19 cellular contexts compared by ENCODE assay signal in the genomic region with DNA sequence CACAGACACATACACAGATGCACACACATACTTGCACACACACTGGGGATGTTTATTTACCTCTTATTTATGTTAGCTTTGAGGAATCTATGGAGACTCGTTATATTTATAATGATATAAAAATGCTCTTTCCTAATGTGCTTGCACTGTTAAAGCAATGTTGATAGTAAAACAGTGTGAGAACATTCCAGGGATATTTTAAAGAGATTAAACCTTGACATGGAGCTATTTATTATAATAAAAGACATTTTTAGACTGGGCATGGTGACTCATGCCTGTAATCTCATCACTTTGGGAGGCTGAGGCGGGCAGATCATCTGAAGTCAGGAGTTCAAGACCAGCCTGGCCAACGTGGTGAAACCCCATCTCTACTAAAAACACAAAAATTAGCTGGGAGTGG.
DNase-seq lines count a peak whose midpoint lies in the region; ATAC-seq and TF ChIP-seq lines count a peak whose summit lies in the region.
"Had no signal": no experiment of that assay in that cellular context is flagged by ENCODE, and none has a peak within 500 bp of the region (broad histone marks: within the 10 kb centered on the region; RNA-seq: fewer than 3 reads in every experiment).

No MANE protein-coding gene starts in this region.

- H3K9me3 ChIP-seq in SK-N-SH = no peaks in the 10 kb centered on the region
- no peaks in the 10 kb centered on the region for H3K9me3 ChIP-seq in lower lobe of right lung

- H3K36me3 ChIP-seq in SK-N-SH (replicated peaks in 1 of 2; ENCODE audit: control insufficient read depth in 1 of 2, insufficient read depth in 2 of 2, low read length in 1 of 2) = no peaks in the 10 kb centered on the region
- no peaks in the 10 kb centered on the region for H3K36me3 ChIP-seq in brain microvascular endothelial cell (replicated peaks)
- no peaks in the 10 kb centered on the region for H3K36me3 ChIP-seq in lower lobe of right lung

- POLR2A ChIA-PET in SK-N-SH (lab: Yijun Ruan, JAX) = no interaction called here

- H3K9me2 ChIP-seq in SK-N-SH = no peaks in the 10 kb centered on the region

- H3K9ac ChIP-seq in SK-N-SH = no peak overlapping the region

- H3K4me1 ChIP-seq in SK-N-SH (ENCODE audit: control insufficient read depth in 1 of 2, insufficient read depth in 2 of 2, low read depth in 1 of 2, low read length in 1 of 2) (no peaks in the 10 kb centered on the region; a peak in 1 of 4 replicates), lower lobe of right lung (no peaks in the 10 kb centered on the region)

- no peak for TF ChIP-seq RAD21 in SK-N-SH (IDR thresholded peaks at IDR 0.05; ENCODE audit: low read length)

- intact Hi-C loops in lower lobe of right lung (cut with DNase I) = no loop called here

- no peaks in the 10 kb centered on the region for H3K27me3 ChIP-seq in SK-N-SH (ENCODE audit: insufficient read depth)
- no peaks in the 10 kb centered on the region for H3K27me3 ChIP-seq in brain microvascular endothelial cell (replicated peaks)
- no peaks in the 10 kb centered on the region for H3K27me3 ChIP-seq in lower lobe of right lung (ENCODE audit: low read depth)

- H3K79me2 ChIP-seq in SK-N-SH (ENCODE audit: insufficient read depth) = no peaks in the 10 kb centered on the region

- CTCF ChIA-PET in SK-N-SH (lab: Yijun Ruan, JAX) = no interaction called here

- peak; percentile 49 for ATAC-seq in SK-N-SH treated with all-trans-retinoic acid at 6 μM for 48 hours
- no peak for ATAC-seq in lower lobe of right lung
- ATAC-seq in HG02938 (IDR thresholded peaks at IDR 0.05; ENCODE audit: unreplicated experiment) = no peak
- ATAC-seq in GM21619 (IDR thresholded peaks at IDR 0.05; ENCODE audit: unreplicated experiment) = no peak
- ATAC-seq: GM23338, HCT116 had no signal

- H3K27ac ChIP-seq in SK-N-SH (ENCODE audit: low read depth in 2 of 2, low read length in 1 of 2) (no peak overlapping the region), brain microvascular endothelial cell (no peak overlapping the region), lower lobe of right lung (no peak overlapping the region)
- H3K27ac ChIP-seq: 22Rv1 had no signal

- WGBS in SK-N-SH (ENCODE audit: low lambda C conversion rate) = 50% methylated on average over 3 of the region's 3 CpGs

- H3F3A ChIP-seq in SK-N-SH (replicated peaks; ENCODE audit: insufficient read depth) = no peaks in the 10 kb centered on the region

- H2AFZ ChIP-seq in SK-N-SH (ENCODE audit: low read depth) = no peak overlapping the region
- H2AFZ ChIP-seq: GM23338 had no signal

- no peak for TF ChIP-seq EP300 in SK-N-SH (IDR thresholded peaks at IDR 0.05; ENCODE audit: borderline replicate concordance in 1 of 2, low read depth in 1 of 2, low read length in 1 of 2)

- H3K4me2 ChIP-seq in SK-N-SH = no peak overlapping the region
- H3K4me2 ChIP-seq: GM23338 had no signal

- H4K20me1 ChIP-seq in SK-N-SH (ENCODE audit: insufficient read depth) = no peaks in the 10 kb centered on the region

- TF ChIP-seq CTCF in SK-N-SH (IDR thresholded peaks at IDR 0.05) (no peak), brain microvascular endothelial cell (IDR thresholded peaks at IDR 0.05; ENCODE audit: low read depth, low read length, missing control alignments) (no peak), lower lobe of right lung (IDR thresholded peaks at IDR 0.05) (no peak)

- DNase-seq in SK-N-SH (no peak), brain microvascular endothelial cell (peak; percentile 44), iris pigment epithelial cell (ENCODE audit: low read depth) (peak; percentile 24), lower lobe of right lung (no peak), SKM-1 treated with dmso at 0.1 percent for 144 hours (lab: John Stamatoyannopoulos, UW; ENCODE audit: unreplicated experiment) (no peak)
- DNase-seq: DMS 273 treated with DMSO at 0.1 percent for 48 hours, GF-D8, NCI-H1092 treated with DMSO at 0.1 percent for 48 hours, NCI-H2081, NCI-H510A, NCI-H748 treated with DMSO at 0.1 percent for 48 hours, OCI-M1, SHP77 had no signal

- in situ Hi-C loops in brain microvascular endothelial cell (cut with HindIII; ENCODE audit: low pct_ligation_motif_present, low sequenced_read_pairs) = no loop called here

- H3K4me3 ChIP-seq in SK-N-SH (ENCODE audit: low read depth in 2 of 2, low read length in 1 of 2) (no peak overlapping the region), brain microvascular endothelial cell (ENCODE audit: low read depth, low read length) (no peak overlapping the region), lower lobe of right lung (no peak overlapping the region)
- H3K4me3 ChIP-seq: GM23338 had no signal

TF ChIP-seq in SK-N-SH treated with all-trans-retinoic acid at 6 μM for 48 hours, 23 proteins besides CTCF, POLR2A, EP300 and RAD21 (continues in another document):
- peak; percentile 70; the same call in 1 of the 2 replicates for TF ChIP-seq ZC3H10 (CRISPR knock-in tag; IDR thresholded peaks at IDR 0.05)
- TF ChIP-seq GLIS3 (CRISPR knock-in tag; IDR thresholded peaks at IDR 0.05) = peak; percentile 80
- TF ChIP-seq, protein P1, sequence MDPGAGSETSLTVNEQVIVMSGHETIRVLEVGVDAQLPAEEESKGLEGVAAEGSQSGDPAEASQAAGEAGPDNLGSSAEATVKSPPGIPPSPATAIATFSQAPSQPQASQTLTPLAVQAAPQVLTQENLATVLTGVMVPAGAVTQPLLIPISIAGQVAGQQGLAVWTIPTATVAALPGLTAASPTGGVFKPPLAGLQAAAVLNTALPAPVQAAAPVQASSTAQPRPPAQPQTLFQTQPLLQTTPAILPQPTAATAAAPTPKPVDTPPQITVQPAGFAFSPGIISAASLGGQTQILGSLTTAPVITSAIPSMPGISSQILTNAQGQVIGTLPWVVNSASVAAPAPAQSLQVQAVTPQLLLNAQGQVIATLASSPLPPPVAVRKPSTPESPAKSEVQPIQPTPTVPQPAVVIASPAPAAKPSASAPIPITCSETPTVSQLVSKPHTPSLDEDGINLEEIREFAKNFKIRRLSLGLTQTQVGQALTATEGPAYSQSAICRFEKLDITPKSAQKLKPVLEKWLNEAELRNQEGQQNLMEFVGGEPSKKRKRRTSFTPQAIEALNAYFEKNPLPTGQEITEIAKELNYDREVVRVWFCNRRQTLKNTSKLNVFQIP (CRISPR knock-in tag; IDR thresholded peaks at IDR 0.05; ENCODE audit: borderline replicate concordance, low read depth) = no peak
- 0 out of 2 replicates have a peak, but pooled peaks have one; percentile 29 for TF ChIP-seq CSDC2 (CRISPR knock-in tag; IDR thresholded peaks at IDR 0.05)
- TF ChIP-seq, protein P2, sequence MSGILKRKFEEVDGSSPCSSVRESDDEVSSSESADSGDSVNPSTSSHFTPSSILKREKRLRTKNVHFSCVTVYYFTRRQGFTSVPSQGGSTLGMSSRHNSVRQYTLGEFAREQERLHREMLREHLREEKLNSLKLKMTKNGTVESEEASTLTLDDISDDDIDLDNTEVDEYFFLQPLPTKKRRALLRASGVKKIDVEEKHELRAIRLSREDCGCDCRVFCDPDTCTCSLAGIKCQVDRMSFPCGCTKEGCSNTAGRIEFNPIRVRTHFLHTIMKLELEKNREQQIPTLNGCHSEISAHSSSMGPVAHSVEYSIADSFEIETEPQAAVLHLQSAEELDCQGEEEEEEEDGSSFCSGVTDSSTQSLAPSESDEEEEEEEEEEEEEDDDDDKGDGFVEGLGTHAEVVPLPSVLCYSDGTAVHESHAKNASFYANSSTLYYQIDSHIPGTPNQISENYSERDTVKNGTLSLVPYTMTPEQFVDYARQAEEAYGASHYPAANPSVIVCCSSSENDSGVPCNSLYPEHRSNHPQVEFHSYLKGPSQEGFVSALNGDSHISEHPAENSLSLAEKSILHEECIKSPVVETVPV (CRISPR knock-in tag; IDR thresholded peaks at IDR 0.05) = peak; percentile 65; the same call in 1 of the 2 replicates
- no peak for TF ChIP-seq SNAI2 (CRISPR knock-in tag; IDR thresholded peaks at IDR 0.05)
- peak; percentile 38; the same call in 1 of the 2 replicates for TF ChIP-seq ZFP3 (CRISPR knock-in tag; IDR thresholded peaks at IDR 0.05)

TF ChIP-seq in SK-N-SH, 30 proteins besides CTCF, POLR2A, EP300 and RAD21 (continues in another document):
- TF ChIP-seq, protein P3, sequence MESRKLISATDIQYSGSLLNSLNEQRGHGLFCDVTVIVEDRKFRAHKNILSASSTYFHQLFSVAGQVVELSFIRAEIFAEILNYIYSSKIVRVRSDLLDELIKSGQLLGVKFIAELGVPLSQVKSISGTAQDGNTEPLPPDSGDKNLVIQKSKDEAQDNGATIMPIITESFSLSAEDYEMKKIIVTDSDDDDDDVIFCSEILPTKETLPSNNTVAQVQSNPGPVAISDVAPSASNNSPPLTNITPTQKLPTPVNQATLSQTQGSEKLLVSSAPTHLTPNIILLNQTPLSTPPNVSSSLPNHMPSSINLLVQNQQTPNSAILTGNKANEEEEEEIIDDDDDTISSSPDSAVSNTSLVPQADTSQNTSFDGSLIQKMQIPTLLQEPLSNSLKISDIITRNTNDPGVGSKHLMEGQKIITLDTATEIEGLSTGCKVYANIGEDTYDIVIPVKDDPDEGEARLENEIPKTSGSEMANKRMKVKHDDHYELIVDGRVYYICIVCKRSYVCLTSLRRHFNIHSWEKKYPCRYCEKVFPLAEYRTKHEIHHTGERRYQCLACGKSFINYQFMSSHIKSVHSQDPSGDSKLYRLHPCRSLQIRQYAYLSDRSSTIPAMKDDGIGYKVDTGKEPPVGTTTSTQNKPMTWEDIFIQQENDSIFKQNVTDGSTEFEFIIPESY (IDR thresholded peaks at IDR 0.05; ENCODE audit: borderline replicate concordance, low read depth) = no peak
- TF ChIP-seq FOXM1 (IDR thresholded peaks at IDR 0.05; ENCODE audit: low read depth) (no peak), NFIC (IDR thresholded peaks at IDR 0.05; ENCODE audit: borderline replicate concordance) (no peak), RXRA (IDR thresholded peaks at IDR 0.05; ENCODE audit: borderline replicate concordance, low read depth) (no peak), ELF1 (IDR thresholded peaks at IDR 0.05) (no peak), TCF12 (IDR thresholded peaks at IDR 0.05) (no peak), POLR2AphosphoS5 (IDR thresholded peaks at IDR 0.05; ENCODE audit: low read depth, low read length) (no peak), MEF2A (IDR thresholded peaks at IDR 0.05; ENCODE audit: borderline replicate concordance, low read depth) (no peak)

Comparison
In these comparisons a context has a peak if more than half of its experiments do, and no peak if none do; other contexts are left out.
1. DNase-seq: peak in brain microvascular endothelial cell (single experiment) and iris pigment epithelial cell (single experiment); none in SK-N-SH (single experiment), lower lobe of right lung (single experiment) and SKM-1 treated with dmso at 0.1 percent for 144 hours (single experiment).